1 cellular context compared by ENCODE assay signal in the genomic region with DNA sequence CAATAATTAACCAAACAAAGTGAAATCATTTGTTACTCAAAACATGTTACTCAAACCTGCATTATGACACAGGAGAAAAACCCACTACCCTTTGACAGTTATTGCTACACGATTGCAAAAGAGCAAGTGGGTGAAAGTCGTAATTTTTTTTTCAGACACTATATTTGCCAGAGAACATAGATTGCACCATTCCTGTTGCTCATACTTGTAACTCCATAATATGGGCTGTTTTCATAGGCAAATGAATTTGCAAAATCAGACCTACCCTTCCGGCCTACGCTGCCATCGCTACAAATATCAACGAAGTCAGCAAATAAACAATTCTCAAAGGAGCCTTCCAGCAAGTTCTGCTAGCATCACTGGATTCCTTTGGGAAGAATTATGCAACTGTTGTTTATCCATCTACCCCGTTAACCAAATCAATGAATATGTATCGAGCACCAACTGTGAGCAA.
TF ChIP-seq lines count a peak whose summit lies in the region.

No MANE protein-coding gene starts in this region.

TF ChIP-seq in HepG2, 621 proteins besides CTCF, POLR2A, EP300 and RAD21:
- TF ChIP-seq MZF1 (CRISPR knock-in tag; IDR thresholded peaks at IDR 0.05; ENCODE audit: borderline replicate concordance) (no peak), MAFK (conservative IDR thresholded peaks at IDR 0.05 in 1 of 2, IDR thresholded peaks at IDR 0.05 in 1 of 2; ENCODE audit: low read length in 2 of 2) (peak; percentile 12 to 39; a peak in 1 of 4 replicates), MEF2D (CRISPR knock-in tag; IDR thresholded peaks at IDR 0.05) (no peak), ZNF660 (CRISPR knock-in tag; IDR thresholded peaks at IDR 0.05; ENCODE audit: borderline replicate concordance, low read depth) (no peak), MTA1 (CRISPR knock-in tag; IDR thresholded peaks at IDR 0.05; ENCODE audit: borderline replicate concordance) (no peak), MAFF (IDR thresholded peaks at IDR 0.05; ENCODE audit: low read depth, low read length) (0 out of 2 replicates have a peak, but pooled peaks have one; percentile 15), ATAD3A (CRISPR knock-in tag; IDR thresholded peaks at IDR 0.05) (no peak), HNRNPH1 (optimal IDR thresholded peaks at IDR 0.05; ENCODE audit: low read depth, low read length) (no peak)
- TF ChIP-seq, protein P1, sequence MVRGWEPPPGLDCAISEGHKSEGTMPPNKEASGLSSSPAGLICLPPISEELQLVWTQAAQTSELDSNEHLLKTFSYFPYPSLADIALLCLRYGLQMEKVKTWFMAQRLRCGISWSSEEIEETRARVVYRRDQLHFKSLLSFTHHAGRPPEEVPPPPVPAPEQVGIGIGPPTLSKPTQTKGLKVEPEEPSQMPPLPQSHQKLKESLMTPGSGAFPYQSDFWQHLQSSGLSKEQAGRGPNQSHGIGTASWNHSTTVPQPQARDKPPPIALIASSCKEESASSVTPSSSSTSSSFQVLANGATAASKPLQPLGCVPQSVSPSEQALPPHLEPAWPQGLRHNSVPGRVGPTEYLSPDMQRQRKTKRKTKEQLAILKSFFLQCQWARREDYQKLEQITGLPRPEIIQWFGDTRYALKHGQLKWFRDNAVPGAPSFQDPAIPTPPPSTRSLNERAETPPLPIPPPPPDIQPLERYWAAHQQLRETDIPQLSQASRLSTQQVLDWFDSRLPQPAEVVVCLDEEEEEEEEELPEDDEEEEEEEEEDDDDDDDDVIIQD (CRISPR knock-in tag; IDR thresholded peaks at IDR 0.05; ENCODE audit: low read depth), result no peak
TF ChIP-seq in HepG2: peak in this region for 2.
